ENCODE assay signal across 8 cellular contexts in genomic region chr19:55253842-55254624, GRCh38. TPM values are rescaled to one million over a fixed set of nuclear protein-coding genes. Genes with fewer than 3 reads are reported as not detected.
A peak's percentile ranks its signal among the peaks of the same experiment; 100 is the strongest.
DNase-seq lines count a peak whose midpoint lies in the region; ATAC-seq and TF ChIP-seq lines count a peak whose summit lies in the region.

No MANE protein-coding gene starts in this region.

- peak overlapping the region in 1 of 2 donors; percentile 26 for H3K27ac ChIP-seq in ascending aorta

- peak overlapping the region; percentile 12 to 24 for H3K4me3 ChIP-seq in ascending aorta

- no peaks in the 10 kb centered on the region for H3K27me3 Mint-ChIP-seq in T-helper 1 cell treated with Interleukin-12 subunit alpha and Interleukin-12 subunit beta and Interleukin-4 antibody, amounts not matched to agents 30 μg/mL and 1 μg/mL, for 36 hours (ENCODE audit: low read depth)

- intact Hi-C loops in ascending aorta (cut with DNase I), result loop anchor here (10.0 kb wide), 1 partner anchor 789 kb away; the partner anchor contains the start of gene LENG9

- no peaks in the 10 kb centered on the region for H3K36me3 ChIP-seq in ascending aorta

- ATAC-seq in GM19025 (IDR thresholded peaks at IDR 0.05; ENCODE audit: low read depth, unreplicated experiment) (peak; percentile 37), HG03342 (IDR thresholded peaks at IDR 0.05; ENCODE audit: unreplicated experiment) (peak; percentile 42)

- H3K9me3 ChIP-seq in ascending aorta, result no peaks in the 10 kb centered on the region

- no peaks in the 10 kb centered on the region for H3K27me3 ChIP-seq in ascending aorta

- H3K4me1 Mint-ChIP-seq in T-helper 1 cell treated with Interleukin-12 subunit alpha and Interleukin-12 subunit beta and Interleukin-4 antibody, amounts not matched to agents 30 μg/mL and 1 μg/mL, for 36 hours (ENCODE audit: low read depth), result peaks cover 51% of the 10 kb centered on the region

- no peak for DNase-seq in ascending aorta (ENCODE audit: low spot score in 2 of 2)
- peak; percentile 40 for DNase-seq in pons (ENCODE audit: low spot score)
- no peak for DNase-seq in NCI-H1930 (lab: John Stamatoyannopoulos, UW)
- no peak for DNase-seq in NCI-H1105 (lab: John Stamatoyannopoulos, UW)
- DNase-seq in NCI-H82 (lab: John Stamatoyannopoulos, UW), result no peak

- H3K36me3 Mint-ChIP-seq in T-helper 1 cell treated with Interleukin-12 subunit alpha and Interleukin-12 subunit beta and Interleukin-4 antibody, amounts not matched to agents 30 μg/mL and 1 μg/mL, for 36 hours (ENCODE audit: low read depth), result peaks cover 47% of the 10 kb centered on the region

- peak overlapping the region; percentile 98 for H3K27ac Mint-ChIP-seq in T-helper 1 cell treated with Interleukin-12 subunit alpha and Interleukin-12 subunit beta and Interleukin-4 antibody, amounts not matched to agents 30 μg/mL and 1 μg/mL, for 36 hours

- H3K9me3 Mint-ChIP-seq in T-helper 1 cell treated with Interleukin-12 subunit alpha and Interleukin-12 subunit beta and Interleukin-4 antibody, amounts not matched to agents 30 μg/mL and 1 μg/mL, for 36 hours, result no peaks in the 10 kb centered on the region

- H3K4me3 Mint-ChIP-seq in T-helper 1 cell treated with Interleukin-12 subunit alpha and Interleukin-12 subunit beta and Interleukin-4 antibody, amounts not matched to agents 30 μg/mL and 1 μg/mL, for 36 hours, result peak overlapping the region; percentile 100

- H3K4me1 ChIP-seq in ascending aorta, result peaks cover 3 to 16% of the 10 kb centered on the region in 2 donors

- no peak for TF ChIP-seq CTCF in ascending aorta (IDR thresholded peaks at IDR 0.05)

RNA-seq across cellular contexts. Expression of gene PPP6R1, which starts 4.8 kb away (rescaled TPM):
- 68.3 TPM for total RNA-seq in ascending aorta

RNA-seq across cellular contexts. Expression of gene TMEM86B, which starts 25.5 kb away (rescaled TPM):
- total RNA-seq in ascending aorta, result not detected

RNA-seq across cellular contexts. Expression of gene HSPBP1, which starts 25.9 kb away (rescaled TPM):
- 72.7 TPM for total RNA-seq in ascending aorta

RNA-seq across cellular contexts. Expression of gene BRSK1, which starts 29.8 kb away (rescaled TPM):
- 6.5 TPM for total RNA-seq in ascending aorta

RNA-seq across cellular contexts. Expression of gene PTPRH, which starts 44.7 kb away (rescaled TPM):
- total RNA-seq in ascending aorta, result 0.64 TPM
